Comparison of ENCODE assay signal across 25 cellular contexts in genomic region chr20:34985439-34986310, GRCh38. TPM values are rescaled to one million over a fixed set of nuclear protein-coding genes. Genes with fewer than 3 reads are reported as not detected.
A peak's percentile ranks its signal among the peaks of the same experiment; 100 is the strongest.
DNase-seq lines count a peak whose midpoint lies in the region; ATAC-seq, FAIRE-seq and TF ChIP-seq lines count a peak whose summit lies in the region.
"Had no signal": no experiment of that assay in that cellular context is flagged by ENCODE, and none has a peak within 500 bp of the region (broad histone marks: within the 10 kb centered on the region; RNA-seq: fewer than 3 reads in every experiment).

No MANE protein-coding gene starts in this region.

- peaks cover 0 to 5% of the 10 kb centered on the region in 2 donors for H3K4me1 ChIP-seq in kidney (ENCODE audit: control insufficient read depth in 1 of 2, insufficient read depth in 1 of 2, low read depth in 1 of 2, low read length in 2 of 2)
- H3K4me1 ChIP-seq in gastrocnemius medialis: peaks cover 25 to 33% of the 10 kb centered on the region in 2 donors
- H3K4me1 ChIP-seq: SJSA1 had no signal

- BruUV-seq in Calu3 (replicated peaks; lab: Mats Ljungman, UMichigan): no TSS peak

- peaks cover 18% of the 10 kb centered on the region for H3K4me1 Mint-ChIP-seq in Calu3 (ENCODE audit: low read depth, unreplicated experiment)
- peaks cover 2 to 4% of the 10 kb centered on the region in 2 donors for H3K4me1 Mint-ChIP-seq in effector memory CD8-positive, alpha-beta T cell (ENCODE audit: low read depth in 2 of 2)
- H3K4me1 Mint-ChIP-seq: activated CD4-positive, alpha-beta T cell treated with anti-CD3 and anti-CD28 coated beads, Interleukin-2, amount 10 ng/mL, durations not matched to agents 7 days and 5 days; CD14-positive monocyte had no signal

- H3K9ac ChIP-seq in kidney (ENCODE audit: low read length in 2 of 2): no peak overlapping the region

- peaks cover 0 to 7% (median 0%) of the 10 kb centered on the region in 3 donors for H3K27me3 ChIP-seq in gastrocnemius medialis
- H3K27me3 ChIP-seq: MG63 had no signal

- TF ChIP-seq POLR2A in gastrocnemius medialis (IDR thresholded peaks at IDR 0.05): no peak

- no peaks in the 10 kb centered on the region for H3K9me3 Mint-ChIP-seq in Calu3 (ENCODE audit: low read depth, unreplicated experiment)
- no peaks in the 10 kb centered on the region for H3K9me3 Mint-ChIP-seq in effector memory CD8-positive, alpha-beta T cell
- H3K9me3 Mint-ChIP-seq: activated CD4-positive, alpha-beta T cell treated with anti-CD3 and anti-CD28 coated beads, Interleukin-2, amount 10 ng/mL, durations not matched to agents 7 days and 5 days; activated T-helper 2 cell treated with anti-CD3 and anti-CD28 coated beads, Interferon-gamma antibody, Interleukin-2, Interleukin-4, amounts not matched to agents 10 μg/mL and 5 μg/mL and 100 μg/mL, durations not matched to agents 14 hours and 24 hours and 36 hours; CD14-positive monocyte; HFFc6; T-helper 1 cell treated with Interleukin-12 subunit alpha and Interleukin-12 subunit beta and Interleukin-4 antibody, amounts not matched to agents 30 μg/mL and 1 μg/mL, for 36 hours had no signal

- H3K9me3 ChIP-seq in kidney (ENCODE audit: control insufficient read depth in 1 of 2, low read length in 2 of 2) (no peaks in the 10 kb centered on the region), gastrocnemius medialis (no peaks in the 10 kb centered on the region)
- H3K9me3 ChIP-seq: MG63, SJSA1, suprapubic skin had no signal

- FAIRE-seq in kidney (lab: Jason Lieb, UNC): no peak

- no peak for ATAC-seq in effector memory CD8-positive, alpha-beta T cell (replicated peaks)
- no peak for ATAC-seq in gastrocnemius medialis
- no peak for ATAC-seq in GM19035 (IDR thresholded peaks at IDR 0.05; ENCODE audit: unreplicated experiment)
- no peak for ATAC-seq in HG02623 (IDR thresholded peaks at IDR 0.05; ENCODE audit: unreplicated experiment)

- in situ Hi-C loops in gastrocnemius medialis (cut with MboI; ENCODE audit: low sequenced_read_pairs in 4 of 4): no loop called here

- peaks cover 36% of the 10 kb centered on the region for H3K27me3 Mint-ChIP-seq in Calu3 (ENCODE audit: unreplicated experiment)
- peaks cover 20 to 51% of the 10 kb centered on the region in 2 donors for H3K27me3 Mint-ChIP-seq in effector memory CD8-positive, alpha-beta T cell

- no peaks in the 10 kb centered on the region for H3K36me3 ChIP-seq in kidney (ENCODE audit: control insufficient read depth in 1 of 2, insufficient read depth in 2 of 2, low read length in 2 of 2)
- no peaks in the 10 kb centered on the region for H3K36me3 ChIP-seq in gastrocnemius medialis
- H3K36me3 ChIP-seq: brain microvascular endothelial cell, MG63, SJSA1, suprapubic skin had no signal

- DNase-seq in Calu3: no peak
- no peak for DNase-seq in effector memory CD8-positive, alpha-beta T cell
- DNase-seq in kidney: peak; percentile 62
- DNase-seq in gastrocnemius medialis: no peak
- DNase-seq in NCI-H1417 (lab: John Stamatoyannopoulos, UW): no peak
- DNase-seq in effector CD8-positive, alpha-beta T cell (lab: John Stamatoyannopoulos, UW): no peak
- DNase-seq: activated CD4-positive, alpha-beta T cell treated with anti-CD3 and anti-CD28 coated beads, Interleukin-2, amount 10 ng/mL, durations not matched to agents 7 days and 5 days; activated CD8-positive, alpha-beta memory T cell treated with anti-CD3 and anti-CD28 coated beads, Interleukin-2, amount 50 U/mL, for 4 hours; brain microvascular endothelial cell; foreskin melanocyte; HFFc6; midbrain; NCI-H1436 treated with DMSO at 0.1 percent for 48 hours; stimulated activated CD8-positive, alpha-beta memory T cell treated with anti-CD3 and anti-CD28 coated beads, Interleukin-4, amount 100 ng/mL, for 48 hours had no signal

- peak overlapping the region; percentile 32 for H3K27ac Mint-ChIP-seq in Calu3 (ENCODE audit: unreplicated experiment)
- H3K27ac Mint-ChIP-seq in effector memory CD8-positive, alpha-beta T cell: peak overlapping the region; percentile 49 to 73
- H3K27ac Mint-ChIP-seq: activated T-helper 2 cell treated with anti-CD3 and anti-CD28 coated beads, Interferon-gamma antibody, Interleukin-2, Interleukin-4, amounts not matched to agents 10 μg/mL and 5 μg/mL and 100 μg/mL, durations not matched to agents 14 hours and 24 hours and 36 hours; HFFc6; T-helper 1 cell treated with Interleukin-12 subunit alpha and Interleukin-12 subunit beta and Interleukin-4 antibody, amounts not matched to agents 30 μg/mL and 1 μg/mL, for 36 hours had no signal

- intact Hi-C loops in Calu3 (cut with micrococcal nuclease; ENCODE audit: unreplicated experiment): no loop called here
- intact Hi-C loops in kidney (cut with DNase I): no loop called here
- intact Hi-C loops in gastrocnemius medialis (cut with DNase I; ENCODE audit: low total_unique reads): no loop called here

- H3K4me3 Mint-ChIP-seq in Calu3 (ENCODE audit: low read depth, unreplicated experiment): no peak overlapping the region
- no peak overlapping the region for H3K4me3 Mint-ChIP-seq in effector memory CD8-positive, alpha-beta T cell
- H3K4me3 Mint-ChIP-seq: activated CD4-positive, alpha-beta T cell treated with anti-CD3 and anti-CD28 coated beads, Interleukin-2, amount 10 ng/mL, durations not matched to agents 7 days and 5 days; HFFc6; T-helper 1 cell treated with Interleukin-12 subunit alpha and Interleukin-12 subunit beta and Interleukin-4 antibody, amounts not matched to agents 30 μg/mL and 1 μg/mL, for 36 hours had no signal

- no peak overlapping the region for H3K4me3 ChIP-seq in kidney (ENCODE audit: low read length in 2 of 2)
- H3K4me3 ChIP-seq in gastrocnemius medialis: no peak overlapping the region
- H3K4me3 ChIP-seq: MG63, SJSA1, suprapubic skin had no signal

- CTCF ChIA-PET in Calu3 (lab: Charles Lee): interaction anchor here (0.6 to 1.3 kb wide), 6 partner anchors 15 to 911 kb away, joined by 3 to 7 read pairs (median 5); partner anchors contain the start of genes ACSS2, GSS and MYH7B

- peaks cover 45% of the 10 kb centered on the region for H3K36me3 Mint-ChIP-seq in Calu3 (ENCODE audit: insufficient read depth, unreplicated experiment)
- H3K36me3 Mint-ChIP-seq in effector memory CD8-positive, alpha-beta T cell (ENCODE audit: insufficient read depth): peaks cover 7% of the 10 kb centered on the region
- H3K36me3 Mint-ChIP-seq: CD14-positive monocyte had no signal

- H3K27ac ChIP-seq in kidney (ENCODE audit: low read depth in 2 of 2, low read length in 2 of 2) (no peak overlapping the region), gastrocnemius medialis (peak overlapping the region; percentile 89 to 99 (median 94))
- H3K27ac ChIP-seq: brain microvascular endothelial cell, HL-60, SJSA1, suprapubic skin had no signal

- TF ChIP-seq CTCF in Calu3 (IDR thresholded peaks at IDR 0.05; ENCODE audit: unreplicated experiment) (no peak), kidney (IDR thresholded peaks at IDR 0.05; ENCODE audit: borderline replicate concordance, extremely low read depth, insufficient read depth) (no peak), gastrocnemius medialis (IDR thresholded peaks at IDR 0.05 in 4 of 5, conservative IDR thresholded peaks at IDR 0.05 in 1 of 5) (no peak)

RNA-seq across cellular contexts. Expression of gene MYH7B, which starts 30.0 kb away (rescaled TPM):
- total RNA-seq in Calu3 (2022): 0.52 and 0.73 TPM in 2 replicates
- 0.76 TPM for total RNA-seq in kidney
- 3.7 TPM for polyA plus RNA-seq in kidney (ENCODE audit: insufficient read depth, low read depth, low replicate concordance)
- total RNA-seq in gastrocnemius medialis: 1 to 10 TPM; 1.6 to 8.5 (median 3.3) TPM
- total RNA-seq: epithelial cell of proximal tubule, SJSA1 had no signal
- polyA plus RNA-seq: CD14-positive monocyte, neural cell had no signal

RNA-seq across cellular contexts. Expression of gene GSS, which starts 30.1 kb away (rescaled TPM):
- 110 and 116 TPM in 2 replicates for total RNA-seq in Calu3 (2022)
- total RNA-seq in kidney: 54.9 TPM
- 71.5 TPM for polyA plus RNA-seq in kidney (ENCODE audit: insufficient read depth, low read depth, low replicate concordance)
- 10 to 100 TPM; 14.1 to 33.0 (median 23.8) TPM for total RNA-seq in gastrocnemius medialis

Comparison
In these comparisons a context has a peak if more than half of its experiments do, and no peak if none do; other contexts are left out.
1. H3K27ac ChIP-seq: peak in gastrocnemius medialis (4 of 4); none in kidney (0 of 2).